In the genomic region with DNA sequence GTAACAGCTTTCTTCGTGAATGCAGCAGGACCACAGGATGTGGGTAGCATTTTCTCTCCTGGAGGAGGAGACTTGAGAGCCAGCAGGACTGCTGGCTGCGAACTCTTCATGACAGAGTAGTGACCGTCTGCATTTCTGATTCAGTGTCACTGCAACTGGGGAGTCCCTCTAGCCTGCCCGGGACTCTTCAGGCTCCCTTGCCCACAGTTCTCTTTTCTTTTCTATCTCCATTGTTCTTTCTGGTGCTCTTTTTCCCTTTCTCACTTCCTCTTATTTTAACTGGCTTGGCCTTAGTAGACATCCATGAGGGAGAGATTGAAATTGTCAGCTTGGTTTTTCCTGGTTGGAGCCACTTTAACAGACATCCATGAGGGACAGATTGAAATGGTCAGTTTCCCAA, we compare ENCODE assay signal across 19 cellular contexts. TPM values are rescaled to one million over a fixed set of nuclear protein-coding genes. Genes with fewer than 3 reads are reported as not detected.
"Had no signal": no experiment of that assay in that cellular context is flagged by ENCODE, and none has a peak within 500 bp of the region (broad histone marks: within the 10 kb centered on the region; RNA-seq: fewer than 3 reads in every experiment).

No MANE protein-coding gene starts in this region.

- H3K27me3 Mint-ChIP-seq: activated naive CD4-positive, alpha-beta T cell treated with anti-CD3 and anti-CD28 coated beads, Interleukin-2, amount 50 U/mL, for 24 hours; central memory CD8-positive, alpha-beta T cell; stimulated activated memory B cell treated with anti-CD40 and anti-IgM and Interleukin-4, amounts not matched to agents 10 μg/mL and 1 μg/mL and 100 μg/mL, for 72 hours had no signal

- H3K79me2 ChIP-seq: parathyroid adenoma had no signal

- H3K27me3 ChIP-seq: ascending aorta, sigmoid colon, upper lobe of left lung had no signal

- DNase-seq: activated CD4-positive, alpha-beta T cell treated with anti-CD3 and anti-CD28 coated beads, Interleukin-2, amount 50 U/mL, for 1 hour; activated CD4-positive, CD25-positive, alpha-beta regulatory T cell treated with anti-CD3 and anti-CD28 coated beads, Interleukin-2, amount 50 U/mL, for 72 hours; activated CD8-positive, alpha-beta memory T cell treated with anti-CD3 and anti-CD28 coated beads, Interleukin-2, amount 50 U/mL, for 4 hours; activated effector memory CD4-positive, alpha-beta T cell treated with Interleukin-2 at 50 U/mL for 16 hours; activated T-cell treated with anti-CD3 and anti-CD28 coated beads, Interleukin-2, amount 50 U/mL, for 4 hours; erythroblast; lower lobe of right lung; naive thymus-derived CD8-positive, alpha-beta T cell; sigmoid colon; stimulated activated CD4-positive, alpha-beta T cell treated with anti-CD3 and anti-CD28 coated beads, Interleukin-4, amount 100 ng/mL, for 4 hours; upper lobe of left lung had no signal

- H3K27ac ChIP-seq: ascending aorta, coronary artery, lower lobe of right lung, parathyroid adenoma, sigmoid colon, thoracic aorta, upper lobe of left lung, VCaP had no signal

- H3K27ac Mint-ChIP-seq: activated naive CD4-positive, alpha-beta T cell treated with anti-CD3 and anti-CD28 coated beads, Interleukin-2, amount 50 U/mL, for 24 hours; naive thymus-derived CD8-positive, alpha-beta T cell; stimulated activated memory B cell treated with anti-CD40 and anti-IgM and Interleukin-4, amounts not matched to agents 10 μg/mL and 1 μg/mL and 100 μg/mL, for 72 hours had no signal

- H3K9me3 ChIP-seq: lower lobe of right lung, sigmoid colon, thoracic aorta had no signal

- H3K4me1 ChIP-seq: ascending aorta, lower lobe of right lung, parathyroid adenoma, sigmoid colon, upper lobe of left lung had no signal

- H2AFZ ChIP-seq: parathyroid adenoma had no signal

- H3K4me1 Mint-ChIP-seq: activated naive CD4-positive, alpha-beta T cell treated with anti-CD3 and anti-CD28 coated beads, Interleukin-2, amount 50 U/mL, for 24 hours; central memory CD8-positive, alpha-beta T cell; stimulated activated memory B cell treated with anti-CD40 and anti-IgM and Interleukin-4, amounts not matched to agents 10 μg/mL and 1 μg/mL and 100 μg/mL, for 72 hours had no signal

- H3K36me3 ChIP-seq: ascending aorta, lower lobe of right lung, sigmoid colon, thoracic aorta, upper lobe of left lung had no signal

- H3K9me3 Mint-ChIP-seq: central memory CD8-positive, alpha-beta T cell had no signal

- H3K4me3 Mint-ChIP-seq: activated naive CD4-positive, alpha-beta T cell treated with anti-CD3 and anti-CD28 coated beads, Interleukin-2, amount 50 U/mL, for 24 hours; activated T-cell treated with anti-CD3 and anti-CD28 coated beads, Interleukin-2, amount 50 U/mL, for 4 hours; central memory CD8-positive, alpha-beta T cell; naive thymus-derived CD8-positive, alpha-beta T cell; stimulated activated memory B cell treated with anti-CD40 and anti-IgM and Interleukin-4, amounts not matched to agents 10 μg/mL and 1 μg/mL and 100 μg/mL, for 72 hours had no signal

- H3K36me3 Mint-ChIP-seq: activated naive CD4-positive, alpha-beta T cell treated with anti-CD3 and anti-CD28 coated beads, Interleukin-2, amount 50 U/mL, for 24 hours; stimulated activated memory B cell treated with anti-CD40 and anti-IgM and Interleukin-4, amounts not matched to agents 10 μg/mL and 1 μg/mL and 100 μg/mL, for 72 hours had no signal

- ATAC-seq: activated T-cell treated with anti-CD3 and anti-CD28 coated beads, Interleukin-2, amount 50 U/mL, for 4 hours; lower lobe of right lung; naive thymus-derived CD8-positive, alpha-beta T cell; stimulated activated memory B cell treated with anti-CD40 and anti-IgM and Interleukin-4, amounts not matched to agents 10 μg/mL and 1 μg/mL and 100 μg/mL, for 72 hours had no signal

- H3K4me3 ChIP-seq: ascending aorta, coronary artery, lower lobe of right lung, sigmoid colon, thoracic aorta, upper lobe of left lung had no signal

- H3K9ac ChIP-seq: parathyroid adenoma had no signal

RNA-seq across cellular contexts. Expression of a gene that starts 49.9 kb away (rescaled TPM):
- total RNA-seq: naive thymus-derived CD8-positive, alpha-beta T cell had no signal
- polyA plus RNA-seq: naive thymus-derived CD8-positive, alpha-beta T cell had no signal
